ENCODE assay signal across 13 cellular contexts in genomic region chr6:134589512-134589911, GRCh38.
DNase-seq lines count a peak whose midpoint lies in the region; ATAC-seq lines count a peak whose summit lies in the region.
"Had no signal": no experiment of that assay in that cellular context is flagged by ENCODE, and none has a peak within 500 bp of the region (broad histone marks: within the 10 kb centered on the region; RNA-seq: fewer than 3 reads in every experiment).

No MANE protein-coding gene starts in this region.

- WGBS in iPS DF 6.9 (ENCODE audit: insufficient coverage, insufficient read length): no CpG with 5 or more reads among the region's 5 CpGs
- 76% methylated on average over 5 of the region's 5 CpGs for WGBS in right cardiac atrium

- H3K4me1 ChIP-seq in ACC112 (ENCODE audit: control insufficient read depth, insufficient read depth, low read length, unreplicated experiment) (peaks cover 21% of the 10 kb centered on the region), iPS DF 6.9 (ENCODE audit: control insufficient read depth, insufficient read depth, low read length) (no peaks in the 10 kb centered on the region), right cardiac atrium (ENCODE audit: control insufficient read depth, insufficient read depth, low read length) (no peaks in the 10 kb centered on the region)
- H3K4me1 ChIP-seq: sigmoid colon, SJSA1 had no signal

- DNase-seq in HPDE6-E6E7 (ENCODE audit: extremely low spot score) (peak; percentile 87), astrocyte of the hippocampus (ENCODE audit: low read depth, low spot score) (peak; percentile 80), iPS DF 6.9 (ENCODE audit: low read depth, low spot score) (peak; percentile 9), NCI-H2029 (lab: John Stamatoyannopoulos, UW) (no peak), cardiac septum (ENCODE audit: low spot score) (no peak), right cardiac atrium (no peak)
- DNase-seq: activated CD4-positive, alpha-beta T cell treated with anti-CD3 and anti-CD28 coated beads, Interleukin-2, amount 10 ng/mL, durations not matched to agents 24 days and 14 days; activated naive CD8-positive, alpha-beta T cell treated with anti-CD3 and anti-CD28 coated beads, Interleukin-2, amount 10 ng/mL, durations not matched to agents 7 days and 5 days; esophagus squamous epithelium; sigmoid colon had no signal

- intact Hi-C loops in cardiac septum (cut with DNase I) (no loop called here), right cardiac atrium (cut with DNase I) (no loop called here)

- H3K27me3 ChIP-seq in ACC112 (ENCODE audit: insufficient read depth, low read length) (no peaks in the 10 kb centered on the region), iPS DF 6.9 (ENCODE audit: control insufficient read depth, insufficient read depth, low read length) (no peaks in the 10 kb centered on the region), right cardiac atrium (ENCODE audit: control insufficient read depth, insufficient read depth) (no peaks in the 10 kb centered on the region)
- H3K27me3 ChIP-seq: esophagus squamous epithelium, sigmoid colon, SJSA1 had no signal

- no peak overlapping the region for H3K4me3 ChIP-seq in ACC112 (ENCODE audit: low read depth, low read length)
- H3K4me3 ChIP-seq in iPS DF 6.9 (ENCODE audit: low read length): no peak overlapping the region
- H3K4me3 ChIP-seq in right cardiac atrium (ENCODE audit: low read length): no peak overlapping the region
- H3K4me3 ChIP-seq: esophagus squamous epithelium, sigmoid colon, SJSA1 had no signal

- H3K9me3 ChIP-seq in iPS DF 6.9 (ENCODE audit: control insufficient read depth, insufficient read depth, low read length) (no peaks in the 10 kb centered on the region), right cardiac atrium (ENCODE audit: control insufficient read depth, low read length) (no peaks in the 10 kb centered on the region)
- H3K9me3 ChIP-seq: esophagus squamous epithelium, sigmoid colon, SJSA1 had no signal

- H3K36me3 ChIP-seq in ACC112 (ENCODE audit: insufficient read depth, low read length) (no peaks in the 10 kb centered on the region), iPS DF 6.9 (ENCODE audit: control insufficient read depth, insufficient read depth, low read length) (no peaks in the 10 kb centered on the region)
- H3K36me3 ChIP-seq: esophagus squamous epithelium, sigmoid colon, SJSA1 had no signal

- no peaks in the 10 kb centered on the region for H3K79me2 ChIP-seq in ACC112 (ENCODE audit: control insufficient read depth, insufficient read depth, low read length, unreplicated experiment)

- ATAC-seq in GM19467 (IDR thresholded peaks at IDR 0.05; ENCODE audit: unreplicated experiment) (no peak), right cardiac atrium (no peak)

- no peak overlapping the region for H2AFZ ChIP-seq in ACC112 (ENCODE audit: low read length, unreplicated experiment)

- peak overlapping the region; percentile 91 for H3K27ac ChIP-seq in ACC112 (ENCODE audit: low read depth, low read length)
- no peak overlapping the region for H3K27ac ChIP-seq in iPS DF 6.9 (ENCODE audit: low read length)
- no peak overlapping the region for H3K27ac ChIP-seq in right cardiac atrium (ENCODE audit: low read length)
- H3K27ac ChIP-seq: esophagus squamous epithelium, sigmoid colon, SJSA1 had no signal

Comparison
In these comparisons a context has a peak if more than half of its experiments do, and no peak if none do; other contexts are left out.
1. DNase-seq: peak in HPDE6-E6E7 (single experiment), astrocyte of the hippocampus (single experiment) and iPS DF 6.9 (single experiment); none in NCI-H2029 (single experiment), cardiac septum (single experiment) and right cardiac atrium (0 of 3).